Comparison of ENCODE assay signal across 22 cellular contexts in genomic region chr1:59827055-59827643, GRCh38. TPM values are rescaled to one million over a fixed set of nuclear protein-coding genes. Genes with fewer than 3 reads are reported as not detected.
"Had no signal": no experiment of that assay in that cellular context is flagged by ENCODE, and none has a peak within 500 bp of the region (broad histone marks: within the 10 kb centered on the region; RNA-seq: fewer than 3 reads in every experiment).

No MANE protein-coding gene starts in this region.

- H3K27ac ChIP-seq: coronary artery, hepatocyte, thyroid gland, upper lobe of right lung, WERI-Rb-1 had no signal

- DNase-seq: activated CD4-positive, alpha-beta T cell treated with anti-CD3 and anti-CD28 coated beads for 1 hour; activated CD4-positive, alpha-beta T cell treated with anti-CD3 and anti-CD28 coated beads, Interleukin-2, amount 50 U/mL, for 1 hour; activated naive CD4-positive, alpha-beta T cell treated with Interleukin-2 at 50 U/mL for 16 hours; activated naive CD8-positive, alpha-beta T cell treated with anti-CD3 and anti-CD28 coated beads for 36 hours; activated T-cell treated with anti-CD3 and anti-CD28 coated beads, Interleukin-2, amount 50 U/mL, for 1 hour; cerebellar nuclear complex; erythroblast; foreskin melanocyte; immature natural killer cell; naive B cell; nucleus accumbens; SK-N-SH; small intestine; stimulated activated CD8-positive, alpha-beta memory T cell treated with anti-CD3 and anti-CD28 coated beads, Interleukin-4, amount 100 ng/mL, for 48 hours; stimulated activated naive CD4-positive, alpha-beta T cell; thyroid gland; upper lobe of right lung; WERI-Rb-1 had no signal

- ATAC-seq: sciatic nerve, upper lobe of right lung had no signal

- H3K4me2 ChIP-seq: hepatocyte, SK-N-SH had no signal

- H3K9ac ChIP-seq: SK-N-SH had no signal

- H2AFZ ChIP-seq: hepatocyte had no signal

- FAIRE-seq: small intestine had no signal

- H3K36me3 ChIP-seq: thyroid gland, upper lobe of right lung had no signal

- H3K9me2 ChIP-seq: SK-N-SH had no signal

- H3K4me1 ChIP-seq: upper lobe of right lung had no signal

- H3K9me3 ChIP-seq: SK-N-SH, thyroid gland, upper lobe of right lung had no signal

- H3K4me3 ChIP-seq: coronary artery, hepatocyte, thyroid gland, upper lobe of right lung had no signal

- H3K27me3 ChIP-seq: hepatocyte, thyroid gland, upper lobe of right lung had no signal

RNA-seq across cellular contexts. Expression of gene HOOK1, which starts 12.4 kb away (rescaled TPM):
- total RNA-seq: mesenteric fat pad had no signal
